Comparison of ENCODE assay signal across 24 cellular contexts in genomic region chrX:22203186-22203585, GRCh38.
"Had no signal": no experiment of that assay in that cellular context is flagged by ENCODE, and none has a peak within 500 bp of the region (broad histone marks: within the 10 kb centered on the region; RNA-seq: fewer than 3 reads in every experiment).

No MANE protein-coding gene starts in this region.

- H3K9me3 ChIP-seq: body of pancreas, MG63 had no signal

- H3K27ac ChIP-seq: body of pancreas, KMS-11 had no signal

- DNase-seq: activated B cell treated with CpG ODN at 0.5 μM for 24 hours; activated CD4-positive, alpha-beta T cell treated with anti-CD3 and anti-CD28 coated beads for 1 hour; activated CD4-positive, alpha-beta T cell treated with anti-CD3 and anti-CD28 coated beads, Interleukin-2, amount 10 ng/mL, durations not matched to agents 24 days and 14 days; activated CD4-positive, alpha-beta T cell treated with anti-CD3 and anti-CD28 coated beads, Interleukin-2, amount 50 U/mL, for 48 hours; activated CD8-positive, alpha-beta memory T cell treated with anti-CD3 and anti-CD28 coated beads, Interleukin-2, amount 10 ng/mL, durations not matched to agents 7 days and 5 days; activated effector memory CD4-positive, alpha-beta T cell treated with Interleukin-2 at 50 U/mL for 16 hours; activated naive CD4-positive, alpha-beta T cell; activated T-cell treated with anti-CD3 and anti-CD28 coated beads, Interleukin-2, amount 50 U/mL, for 24 hours; aorta; body of pancreas; central memory CD4-positive, alpha-beta T cell; MG63; MV-4-11; NCI-H1092 treated with DMSO at 0.1 percent for 48 hours; NCI-H1417 treated with DMSO at 0.1 percent for 48 hours; NCI-H1694; NCI-H2029 treated with DMSO at 0.1 percent for 48 hours; NCI-H510A; NCI-H748 treated with DMSO at 0.1 percent for 48 hours; SIG-M5; T-helper 17 cell; T-helper 9 cell had no signal

- H3K36me3 ChIP-seq: MG63 had no signal

- FAIRE-seq: bronchial epithelial cell had no signal

- H3K27me3 ChIP-seq: body of pancreas, MG63 had no signal

- H3K4me3 ChIP-seq: body of pancreas, MG63 had no signal
